In the genomic region with DNA sequence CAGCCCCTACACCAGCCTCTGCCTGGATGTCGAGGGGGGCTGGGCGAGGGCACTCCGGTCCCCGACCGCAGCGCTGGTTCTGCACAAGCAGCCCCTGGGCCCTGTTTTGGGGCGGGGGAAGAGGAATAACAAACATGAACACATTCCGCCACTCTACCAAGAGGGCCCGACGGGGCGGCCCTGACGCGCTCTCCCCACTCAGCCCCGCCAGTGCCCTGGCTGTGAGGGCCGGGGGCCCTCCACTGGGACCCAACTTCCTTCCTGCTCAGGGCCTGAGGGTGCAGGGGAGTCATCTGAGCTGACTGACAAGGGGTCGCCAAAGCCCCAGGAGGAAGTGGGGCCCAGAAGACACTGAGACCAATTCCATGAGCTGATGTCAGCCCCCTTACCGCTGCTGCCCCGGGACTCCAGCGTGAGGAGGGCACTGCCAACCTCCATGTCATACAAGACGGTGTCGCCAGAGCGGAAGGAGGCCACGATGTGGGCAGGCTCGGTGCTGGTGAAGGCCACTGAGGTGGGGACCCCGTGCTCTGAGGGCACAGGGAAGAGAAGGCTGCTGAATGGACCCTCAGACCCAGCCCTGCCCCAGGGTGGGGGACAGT, we compare ENCODE assay signal across 25 cellular contexts. TPM values are rescaled to one million over a fixed set of nuclear protein-coding genes. Genes with fewer than 3 reads are reported as not detected.
DNase-seq lines count a peak whose midpoint lies in the region; ATAC-seq and TF ChIP-seq lines count a peak whose summit lies in the region.
"Had no signal": no experiment of that assay in that cellular context is flagged by ENCODE, and none has a peak within 500 bp of the region (broad histone marks: within the 10 kb centered on the region; RNA-seq: fewer than 3 reads in every experiment).

No MANE protein-coding gene starts in this region.

- no peak overlapping the region for H3K9ac ChIP-seq in OCI-LY1 (ENCODE audit: low read length)

- peaks cover 27% of the 10 kb centered on the region for H3K4me1 Mint-ChIP-seq in endothelial cell (ENCODE audit: unreplicated experiment)
- H3K4me1 Mint-ChIP-seq in stimulated activated memory B cell treated with anti-CD40 and anti-IgM and Interleukin-4, amounts not matched to agents 10 μg/mL and 1 μg/mL and 100 μg/mL, for 72 hours, result peaks cover 64% of the 10 kb centered on the region

- 77 to 100% methylated on average over 1 to 13 of the region's 25 CpGs for WGBS in esophagus squamous epithelium, 2 donors

- ATAC-seq in stimulated activated memory B cell treated with anti-CD40 and anti-IgM and Interleukin-4, amounts not matched to agents 10 μg/mL and 1 μg/mL and 100 μg/mL, for 72 hours, result no peak
- ATAC-seq in GM18861 (IDR thresholded peaks at IDR 0.05; ENCODE audit: unreplicated experiment), result no peak
- ATAC-seq: activated T-cell treated with anti-CD3 and anti-CD28 coated beads, Interleukin-2, amount 50 U/mL, for 72 hours; left ventricle myocardium superior had no signal

- H3K4me3 ChIP-seq in H7 (ENCODE audit: insufficient read depth, low read depth, low read length) (no peak overlapping the region), OCI-LY1 (ENCODE audit: low read depth, low read length, poor library complexity, severe bottlenecking) (no peak overlapping the region), esophagus squamous epithelium (no peak overlapping the region)
- H3K4me3 ChIP-seq: ascending aorta, sigmoid colon, tibial artery had no signal

- peak overlapping the region; percentile 52 for H3K4me3 Mint-ChIP-seq in endothelial cell (ENCODE audit: unreplicated experiment)
- no peak overlapping the region for H3K4me3 Mint-ChIP-seq in stimulated activated memory B cell treated with anti-CD40 and anti-IgM and Interleukin-4, amounts not matched to agents 10 μg/mL and 1 μg/mL and 100 μg/mL, for 72 hours
- H3K4me3 Mint-ChIP-seq: activated naive CD4-positive, alpha-beta T cell treated with anti-CD3 and anti-CD28 coated beads, Interleukin-2, amount 10 ng/mL, durations not matched to agents 7 days and 5 days; activated T-cell treated with anti-CD3 and anti-CD28 coated beads, Interleukin-2, amount 50 U/mL, for 72 hours; neural crest cell had no signal

- peaks cover 26% of the 10 kb centered on the region for H3K36me3 Mint-ChIP-seq in endothelial cell (ENCODE audit: low read depth, unreplicated experiment)
- H3K36me3 Mint-ChIP-seq in stimulated activated memory B cell treated with anti-CD40 and anti-IgM and Interleukin-4, amounts not matched to agents 10 μg/mL and 1 μg/mL and 100 μg/mL, for 72 hours, result peaks cover 63% of the 10 kb centered on the region

- no peaks in the 10 kb centered on the region for H3K9me2 ChIP-seq in OCI-LY1 (ENCODE audit: low read depth, low read length)

- H3K36me3 ChIP-seq in H7 (replicated peaks; ENCODE audit: control insufficient read depth, insufficient read depth, low read length) (peaks cover 52% of the 10 kb centered on the region), OCI-LY1 (ENCODE audit: insufficient read depth, low read length) (peaks cover 73% of the 10 kb centered on the region), esophagus squamous epithelium (peaks cover 65 to 87% (median 67%) of the 10 kb centered on the region in 3 donors)

- H4K20me1 ChIP-seq in OCI-LY1 (ENCODE audit: insufficient read depth, low read length), result no peaks in the 10 kb centered on the region

- H3K27me3 ChIP-seq in H7 (ENCODE audit: control insufficient read depth, insufficient read depth, low read length), result no peaks in the 10 kb centered on the region
- H3K27me3 ChIP-seq in OCI-LY1 (ENCODE audit: insufficient read depth, low read length), result no peaks in the 10 kb centered on the region
- no peaks in the 10 kb centered on the region for H3K27me3 ChIP-seq in esophagus squamous epithelium
- H3K27me3 ChIP-seq: ascending aorta, sigmoid colon, tibial artery had no signal

- no peak overlapping the region for H3K4me2 ChIP-seq in OCI-LY1 (ENCODE audit: low read length)

- H3K79me2 ChIP-seq in OCI-LY1 (ENCODE audit: insufficient read depth, low read length), result no peaks in the 10 kb centered on the region

- H2AFZ ChIP-seq in OCI-LY1 (ENCODE audit: low read length), result no peak overlapping the region

- H3K27ac Mint-ChIP-seq in endothelial cell (ENCODE audit: unreplicated experiment), result peak overlapping the region; percentile 80
- peak overlapping the region; percentile 66 for H3K27ac Mint-ChIP-seq in stimulated activated memory B cell treated with anti-CD40 and anti-IgM and Interleukin-4, amounts not matched to agents 10 μg/mL and 1 μg/mL and 100 μg/mL, for 72 hours
- H3K27ac Mint-ChIP-seq: activated naive CD4-positive, alpha-beta T cell treated with anti-CD3 and anti-CD28 coated beads, Interleukin-2, amount 10 ng/mL, durations not matched to agents 7 days and 5 days had no signal

- peak; percentile 53 for DNase-seq in H7
- no peak for DNase-seq in endothelial cell (ENCODE audit: low spot score)
- no peak for DNase-seq in esophagus squamous epithelium (lab: John Stamatoyannopoulos, UW)
- no peak for DNase-seq in NCI-H1417 (lab: John Stamatoyannopoulos, UW)
- no peak for DNase-seq in AG08396 (ENCODE audit: low spot score)
- DNase-seq: activated CD4-positive, CD25-positive, alpha-beta regulatory T cell treated with anti-CD3 and anti-CD28 coated beads, Interleukin-2, amount 50 U/mL, for 72 hours; activated naive CD4-positive, alpha-beta T cell treated with anti-CD3 and anti-CD28 coated beads, Interleukin-2, amount 10 ng/mL, durations not matched to agents 7 days and 5 days; activated T-cell treated with anti-CD3 and anti-CD28 coated beads, Interleukin-2, amount 50 U/mL, for 72 hours; central memory CD4-positive, alpha-beta T cell; EL; erythroblast; foreskin melanocyte; hippocampal formation; left ventricle myocardium superior; NCI-H1436; NCI-H526; stimulated activated naive CD4-positive, alpha-beta T cell; SW 1271; tibial artery had no signal

- peak overlapping the region; percentile 51 for H3K27ac ChIP-seq in OCI-LY1 (ENCODE audit: low read depth, low read length, poor library complexity, severe bottlenecking)
- peak overlapping the region in 1 of 4 donors; percentile 42 for H3K27ac ChIP-seq in esophagus squamous epithelium
- H3K27ac ChIP-seq: ascending aorta, tibial artery had no signal

- H3K9me3 Mint-ChIP-seq in endothelial cell (ENCODE audit: unreplicated experiment), result no peaks in the 10 kb centered on the region
- H3K9me3 Mint-ChIP-seq in stimulated activated memory B cell treated with anti-CD40 and anti-IgM and Interleukin-4, amounts not matched to agents 10 μg/mL and 1 μg/mL and 100 μg/mL, for 72 hours, result no peaks in the 10 kb centered on the region
- H3K9me3 Mint-ChIP-seq: activated naive CD4-positive, alpha-beta T cell treated with anti-CD3 and anti-CD28 coated beads, Interleukin-2, amount 10 ng/mL, durations not matched to agents 7 days and 5 days; activated T-cell treated with anti-CD3 and anti-CD28 coated beads, Interleukin-2, amount 50 U/mL, for 72 hours; neural crest cell had no signal

- H3K27me3 Mint-ChIP-seq in endothelial cell (ENCODE audit: unreplicated experiment), result peaks cover 20% of the 10 kb centered on the region
- H3K27me3 Mint-ChIP-seq in stimulated activated memory B cell treated with anti-CD40 and anti-IgM and Interleukin-4, amounts not matched to agents 10 μg/mL and 1 μg/mL and 100 μg/mL, for 72 hours, result no peaks in the 10 kb centered on the region
- H3K27me3 Mint-ChIP-seq: activated naive CD4-positive, alpha-beta T cell treated with anti-CD3 and anti-CD28 coated beads, Interleukin-2, amount 10 ng/mL, durations not matched to agents 7 days and 5 days had no signal

- intact Hi-C loops in esophagus squamous epithelium (cut with DNase I), result no loop called here

- H3K4me1 ChIP-seq in OCI-LY1 (ENCODE audit: insufficient read depth, low read length, severe bottlenecking) (peaks cover 57% of the 10 kb centered on the region), esophagus squamous epithelium (peaks cover 9 to 55% (median 14%) of the 10 kb centered on the region in 3 donors)

- TF ChIP-seq POLR2A in esophagus squamous epithelium (IDR thresholded peaks at IDR 0.05), result no peak

- TF ChIP-seq CTCF in OCI-LY1 (IDR thresholded peaks at IDR 0.05; ENCODE audit: low read length) (no peak), endothelial cell (IDR thresholded peaks at IDR 0.05; ENCODE audit: unreplicated experiment) (no peak), esophagus squamous epithelium (IDR thresholded peaks at IDR 0.05) (no peak)

- H3K9me3 ChIP-seq in OCI-LY1 (ENCODE audit: low read length), result no peaks in the 10 kb centered on the region
- H3K9me3 ChIP-seq in esophagus squamous epithelium, result no peaks in the 10 kb centered on the region
- H3K9me3 ChIP-seq: ascending aorta, sigmoid colon, tibial artery had no signal

- H3F3A ChIP-seq in OCI-LY1 (ENCODE audit: insufficient read depth, low read length), result 0 out of 2 replicates have a peak, but pooled peaks cover 5% of the 10 kb centered on the region

RNA-seq across cellular contexts. Expression of a gene that starts 5.6 kb away (rescaled TPM):
- total RNA-seq in H7 (2014; rRNA removed; shearing (Covaris generic)), result 29.4 and 29.5 TPM in 2 replicates
- total RNA-seq in endothelial cell (ENCODE audit: unreplicated experiment), result 132 TPM
- total RNA-seq in esophagus squamous epithelium, result 10 to 100 TPM; 28.8 to 54.2 (median 31.8) TPM

RNA-seq across cellular contexts. Expression of a gene that starts 23.3 kb away (rescaled TPM):
- 15.8 and 22.4 TPM in 2 replicates for total RNA-seq in H7 (2014; rRNA removed; shearing (Covaris generic))
- total RNA-seq in endothelial cell (ENCODE audit: unreplicated experiment), result 22.7 TPM
- 10 to 100 TPM in 1 of 4 donors, 1 to 10 TPM in 3; 5.6 to 12.6 (median 9.3) TPM for total RNA-seq in esophagus squamous epithelium

RNA-seq across cellular contexts. Expression of a gene that starts 23.7 kb away (rescaled TPM):
- total RNA-seq in H7 (2014; rRNA removed; shearing (Covaris generic)), result 169 and 188 TPM in 2 replicates
- 111 TPM for total RNA-seq in endothelial cell (ENCODE audit: unreplicated experiment)
- total RNA-seq in esophagus squamous epithelium, result 10 to 100 TPM; 60.1 to 86.4 (median 69.7) TPM
